In the genomic region with DNA sequence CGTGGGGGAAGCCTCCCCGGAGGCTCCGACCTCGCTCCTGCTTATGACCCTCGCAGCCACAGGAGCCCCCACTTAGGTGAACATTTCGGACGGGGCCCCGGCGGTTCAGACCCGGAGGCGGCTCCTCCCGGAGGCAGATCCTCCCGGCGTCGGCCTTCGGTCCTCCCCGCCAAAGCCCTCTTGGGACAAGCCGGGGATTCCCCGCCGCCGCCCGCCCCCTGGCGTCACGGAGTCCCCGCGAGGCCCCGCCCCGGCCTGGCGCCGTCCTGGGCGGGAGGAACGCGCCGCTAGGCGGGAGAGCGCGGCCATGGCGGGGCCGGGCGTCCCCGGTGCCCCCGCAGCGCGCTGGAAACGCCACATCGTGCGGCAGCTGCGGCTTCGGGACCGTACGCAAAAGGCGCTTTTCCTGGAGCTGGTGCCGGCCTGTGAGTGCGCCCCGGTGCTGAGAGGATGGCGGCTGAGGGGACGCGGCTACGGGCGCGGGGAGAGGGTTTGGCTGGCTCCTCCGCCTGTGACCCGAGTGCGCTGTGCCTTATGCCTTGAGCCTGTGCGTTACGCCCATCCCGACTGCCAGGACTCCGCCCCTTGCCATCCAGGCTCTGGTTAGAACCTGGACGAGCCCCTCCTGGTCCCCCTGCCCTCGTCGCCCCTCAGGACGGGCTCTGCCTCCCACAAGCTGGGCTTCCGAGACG, we compare ENCODE assay signal across 8 cellular contexts. TPM values are rescaled to one million over a fixed set of nuclear protein-coding genes. Genes with fewer than 3 reads are reported as not detected.
DNase-seq lines count a peak whose midpoint lies in the region; ATAC-seq and TF ChIP-seq lines count a peak whose summit lies in the region.

A gene with protein sequence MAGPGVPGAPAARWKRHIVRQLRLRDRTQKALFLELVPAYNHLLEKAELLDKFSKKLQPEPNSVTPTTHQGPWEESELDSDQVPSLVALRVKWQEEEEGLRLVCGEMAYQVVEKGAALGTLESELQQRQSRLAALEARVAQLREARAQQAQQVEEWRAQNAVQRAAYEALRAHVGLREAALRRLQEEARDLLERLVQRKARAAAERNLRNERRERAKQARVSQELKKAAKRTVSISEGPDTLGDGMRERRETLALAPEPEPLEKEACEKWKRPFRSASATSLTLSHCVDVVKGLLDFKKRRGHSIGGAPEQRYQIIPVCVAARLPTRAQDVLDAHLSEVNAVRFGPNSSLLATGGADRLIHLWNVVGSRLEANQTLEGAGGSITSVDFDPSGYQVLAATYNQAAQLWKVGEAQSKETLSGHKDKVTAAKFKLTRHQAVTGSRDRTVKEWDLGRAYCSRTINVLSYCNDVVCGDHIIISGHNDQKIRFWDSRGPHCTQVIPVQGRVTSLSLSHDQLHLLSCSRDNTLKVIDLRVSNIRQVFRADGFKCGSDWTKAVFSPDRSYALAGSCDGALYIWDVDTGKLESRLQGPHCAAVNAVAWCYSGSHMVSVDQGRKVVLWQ (plus strand): TSS at position 273 of the 692 bp plus-strand sequence. CDS start 35 bp downstream, at position 308.

- H4K20me1 ChIP-seq in GM23248 (ENCODE audit: insufficient read depth): no peaks in the 10 kb centered on the region

- in situ Hi-C loops in GM23248 (cut with MboI) (no loop called here), SK-MEL-5 (cut with HindIII; ENCODE audit: low pct_unique_long_range_greater_than_20kb, low sequenced_read_pairs) (no loop called here)

- peak in 3 of 4 experiments; percentile 58 to 61 (median 61) for TF ChIP-seq CTCF in gastroesophageal sphincter (IDR thresholded peaks at IDR 0.05)

- peaks cover 38% of the 10 kb centered on the region for H3K79me2 ChIP-seq in GM23248 (ENCODE audit: insufficient read depth)

- H2AFZ ChIP-seq in GM23248: peak within 1 kb of the TSS; percentile 78

- peaks cover 9% of the 10 kb centered on the region; the same call in 1 of the 2 replicates for H3F3A ChIP-seq in GM23248 (ENCODE audit: insufficient read depth)

- H3K27ac ChIP-seq in GM23248 (peak within 1 kb of the TSS; percentile 96), gastroesophageal sphincter (peak within 1 kb of the TSS; percentile 77 to 96 (median 92))

- H3K36me3 ChIP-seq in GM23248 (ENCODE audit: low read depth) (0 out of 2 replicates have a peak, but pooled peaks cover 3% of the 10 kb centered on the region), gastroesophageal sphincter (peaks cover 0 to 35% of the 10 kb centered on the region in 2 donors)

- peak; percentile 72 to 75 for TF ChIP-seq POLR2A in gastroesophageal sphincter (IDR thresholded peaks at IDR 0.05)

- H3K4me3 ChIP-seq in GM23248 (peak within 1 kb of the TSS; percentile 86), gastroesophageal sphincter (peak within 1 kb of the TSS; percentile 59 to 67)

- peaks cover 30% of the 10 kb centered on the region for H3K4me1 ChIP-seq in GM23248 (ENCODE audit: insufficient read depth)
- peaks cover 0 to 53% (median 24%) of the 10 kb centered on the region in 3 donors for H3K4me1 ChIP-seq in gastroesophageal sphincter

- no peaks in the 10 kb centered on the region for H3K9me3 ChIP-seq in GM23248 (ENCODE audit: low read depth)
- no peaks in the 10 kb centered on the region for H3K9me3 ChIP-seq in gastroesophageal sphincter

- peak within 1 kb of the TSS; percentile 92 for H3K4me2 ChIP-seq in GM23248 (ENCODE audit: unreplicated experiment)

- ATAC-seq in gastroesophageal sphincter: peak; percentile 94

- H3K27me3 ChIP-seq in GM23248 (replicated peaks; ENCODE audit: insufficient read depth) (no peaks in the 10 kb centered on the region), gastroesophageal sphincter (no peaks in the 10 kb centered on the region)

- 1 to 2% methylated on average over 33 to 67 of the region's 74 CpGs for WGBS in GM23248 (ENCODE audit: low coverage in 1 of 2, low lambda C conversion rate in 2 of 2, missing lambda C conversion rate in 2 of 2), 2 experiments
- no CpG with 5 or more reads among the region's 74 CpGs for WGBS in gastroesophageal sphincter (ENCODE audit: low coverage in 1 of 2), 2 donors

- H3K9ac ChIP-seq in GM23248: peak within 1 kb of the TSS; percentile 92

- TF ChIP-seq EP300 in gastroesophageal sphincter (IDR thresholded peaks at IDR 0.05): no peak

- H3K9me2 ChIP-seq in GM23248 (ENCODE audit: insufficient read depth): no peaks in the 10 kb centered on the region

- DNase-seq in ELR (ENCODE audit: low read depth) (peak; percentile 89), GM23248 (peak; percentile 95), LHCN-M2 (ENCODE audit: low read depth) (peak; percentile 76), SK-MEL-5 (ENCODE audit: low read depth, low spot score) (peak; percentile 87), nucleus accumbens (lab: John Stamatoyannopoulos, UW) (peak in 54 of 56 donors; percentile 60 to 97 (median 88)), superior temporal gyrus (ENCODE audit: extremely low spot score) (peak; percentile 87)
- DNase-seq in activated naive CD4-positive, alpha-beta T cell (lab: John Stamatoyannopoulos, UW): peak; percentile 74 to 89 (median 82)

RNA-seq across cellular contexts. Expression of the gene that starts here (rescaled TPM):
- 14.3 and 45.4 TPM in 2 replicates for total RNA-seq in GM23248 (2014; rRNA removed; shearing (Covaris generic))
- polyA plus RNA-seq in GM23248 (2016; fragmentation: Nextera tagmentation; extraction: Ambion mirVana): 9.7 and 12.3 TPM in 2 replicates
- 8.0 and 9.8 TPM in 2 replicates for total RNA-seq in LHCN-M2 (2014; rRNA removed)
- polyA plus RNA-seq in LHCN-M2 (2012): 3.0 TPM
- 4.4 and 4.6 TPM in 2 replicates for total RNA-seq in SK-MEL-5 (2014; rRNA removed; shearing (Covaris generic))
- polyA plus RNA-seq in SK-MEL-5 (2015; cell fraction: cytosol; rRNA removed): 5.3 and 6.3 TPM in 2 replicates
- 112 and 118 TPM in 2 replicates for polyA plus RNA-seq in SK-MEL-5 (2015; cell fraction: nucleus; rRNA removed)
- 10 to 100 TPM in 3 of 4 donors, 1 to 10 TPM in 1; 8.3 to 27.9 (median 16.5) TPM for total RNA-seq in gastroesophageal sphincter

Comparison
In these comparisons a context has a peak if more than half of its experiments do, and no peak if none do; other contexts are left out.
1. Peak in every context shown above with its lines: DNase-seq, ATAC-seq, H3K4me3 ChIP-seq and H3K27ac ChIP-seq.